Comparison of ENCODE assay signal across 15 cellular contexts in the genomic region with DNA sequence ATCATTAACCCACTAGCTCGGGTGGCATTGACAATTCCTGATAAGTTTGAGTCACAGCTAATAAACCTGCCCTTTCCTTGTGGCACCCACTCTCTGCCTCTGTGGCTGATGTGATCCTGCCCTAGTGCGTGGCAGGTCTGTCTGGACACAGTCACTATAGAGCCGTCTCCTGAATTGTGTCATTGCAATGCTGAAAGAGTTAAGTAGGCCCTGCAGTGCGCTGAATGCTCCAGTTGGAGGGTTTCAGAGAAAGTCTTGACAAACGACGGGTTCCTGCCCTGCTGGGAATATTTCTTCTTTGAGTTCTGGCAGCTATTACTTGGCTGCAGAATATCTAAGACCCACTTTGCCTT. TPM values are rescaled to one million over a fixed set of nuclear protein-coding genes. Genes with fewer than 3 reads are reported as not detected.
DNase-seq lines count a peak whose midpoint lies in the region; ATAC-seq and TF ChIP-seq lines count a peak whose summit lies in the region.
"Had no signal": no experiment of that assay in that cellular context is flagged by ENCODE, and none has a peak within 500 bp of the region (broad histone marks: within the 10 kb centered on the region; RNA-seq: fewer than 3 reads in every experiment).

No MANE protein-coding gene starts in this region.

- TF ChIP-seq POLR2A in esophagus squamous epithelium (IDR thresholded peaks at IDR 0.05) (no peak), tibial nerve (IDR thresholded peaks at IDR 0.05) (no peak)

- no peaks in the 10 kb centered on the region for H3K27me3 Mint-ChIP-seq in neural progenitor cell (ENCODE audit: insufficient read depth, low read depth)
- H3K27me3 Mint-ChIP-seq: naive B cell, T-cell had no signal

- peaks cover 28% of the 10 kb centered on the region for H3K4me1 Mint-ChIP-seq in neural progenitor cell
- H3K4me1 Mint-ChIP-seq: naive B cell had no signal

- H3K27me3 ChIP-seq in esophagus squamous epithelium (no peaks in the 10 kb centered on the region), neural progenitor cell (no peaks in the 10 kb centered on the region), tibial nerve (no peaks in the 10 kb centered on the region)

- no peak overlapping the region for H3K9ac ChIP-seq in neural progenitor cell

- no peaks in the 10 kb centered on the region for H3K9me3 Mint-ChIP-seq in neural progenitor cell
- H3K9me3 Mint-ChIP-seq: naive B cell, T-cell had no signal

- TF ChIP-seq EP300 in tibial nerve (IDR thresholded peaks at IDR 0.05), result no peak

- no peak overlapping the region for H3K4me2 ChIP-seq in neural progenitor cell

- H4K20me1 ChIP-seq in neural progenitor cell (ENCODE audit: low read depth), result no peaks in the 10 kb centered on the region

- peaks cover 20% of the 10 kb centered on the region for H3F3A ChIP-seq in neural progenitor cell (ENCODE audit: low read depth)

- no peaks in the 10 kb centered on the region for H3K9me3 ChIP-seq in esophagus squamous epithelium
- no peaks in the 10 kb centered on the region for H3K9me3 ChIP-seq in neural progenitor cell (ENCODE audit: low read depth)
- H3K9me3 ChIP-seq in tibial nerve, result no peaks in the 10 kb centered on the region
- H3K9me3 ChIP-seq: HAP-1 had no signal

- intact Hi-C loops in esophagus squamous epithelium (cut with DNase I), result no loop called here

- H3K27ac ChIP-seq in adipose tissue (ENCODE audit: low read depth, low read length) (peak overlapping the region; percentile 82), esophagus squamous epithelium (peak overlapping the region; percentile 60 to 95 (median 88)), neural progenitor cell (peak overlapping the region; percentile 20), tibial nerve (peak overlapping the region; percentile 74 to 91 (median 86))
- H3K27ac ChIP-seq: C4-2B had no signal

- WGBS in adipose tissue, 3 donors, result 57 to 64% (median 61%) methylated on average over 6 of the region's 6 CpGs
- 50 to 58% methylated on average over 2 to 6 of the region's 6 CpGs for WGBS in esophagus squamous epithelium, 2 donors
- WGBS in tibial nerve, 2 donors, result 43 to 45% methylated on average over 6 of the region's 6 CpGs

- no peak for DNase-seq in esophagus squamous epithelium (lab: John Stamatoyannopoulos, UW)
- DNase-seq in neural progenitor cell (ENCODE audit: low spot score), result no peak
- DNase-seq in tibial nerve (ENCODE audit: low spot score in 2 of 2), result no peak
- no peak for DNase-seq in cerebellar cortex (ENCODE audit: low spot score)
- DNase-seq: activated T-cell treated with anti-CD3 and anti-CD28 coated beads, Interleukin-2, amount 50 U/mL, for 48 hours; naive B cell; NCI-H1092; NCI-H2227 treated with DMSO at 0.1 percent for 48 hours; OCI-M1; T-cell had no signal

- no peak for ATAC-seq in HG03378 (IDR thresholded peaks at IDR 0.05; ENCODE audit: unreplicated experiment)
- ATAC-seq in HG02884 (IDR thresholded peaks at IDR 0.05; ENCODE audit: unreplicated experiment), result no peak
- ATAC-seq: T-cell had no signal

- no peak overlapping the region for H2AFZ ChIP-seq in neural progenitor cell (replicated peaks)

- H3K36me3 Mint-ChIP-seq in neural progenitor cell, result peaks cover 9% of the 10 kb centered on the region

- TF ChIP-seq CTCF in esophagus squamous epithelium (IDR thresholded peaks at IDR 0.05), result no peak
- no peak for TF ChIP-seq CTCF in neural progenitor cell (IDR thresholded peaks at IDR 0.05)
- TF ChIP-seq CTCF in tibial nerve (IDR thresholded peaks at IDR 0.05), result no peak

- H3K36me3 ChIP-seq in esophagus squamous epithelium, result peaks cover 0 to 41% (median 4%) of the 10 kb centered on the region in 3 donors
- H3K36me3 ChIP-seq in neural progenitor cell, result no peaks in the 10 kb centered on the region
- H3K36me3 ChIP-seq in tibial nerve, result peaks cover 0 to 31% (median 0%) of the 10 kb centered on the region in 3 donors

- H3K79me2 ChIP-seq in neural progenitor cell (ENCODE audit: low read depth), result no peaks in the 10 kb centered on the region

- H3K4me1 ChIP-seq in esophagus squamous epithelium, result peaks cover 4 to 93% (median 63%) of the 10 kb centered on the region in 3 donors
- H3K4me1 ChIP-seq in neural progenitor cell, result peaks cover 25% of the 10 kb centered on the region
- peaks cover 0 to 76% (median 52%) of the 10 kb centered on the region in 4 donors for H3K4me1 ChIP-seq in tibial nerve

- H3K4me3 Mint-ChIP-seq in neural progenitor cell, result no peak overlapping the region
- H3K4me3 Mint-ChIP-seq: naive B cell, T-cell had no signal

- no peak overlapping the region for H3K27ac Mint-ChIP-seq in neural progenitor cell
- H3K27ac Mint-ChIP-seq: T-cell had no signal

- no peak overlapping the region for H3K4me3 ChIP-seq in esophagus squamous epithelium
- H3K4me3 ChIP-seq in neural progenitor cell, result no peak overlapping the region
- H3K4me3 ChIP-seq in tibial nerve, result no peak overlapping the region
- H3K4me3 ChIP-seq: HAP-1 had no signal

RNA-seq across cellular contexts. Expression of a gene that starts 19.5 kb away (rescaled TPM):
- polyA plus RNA-seq in adipose tissue, result 100 to 1,000 TPM in 2 of 3 donors, 10 to 100 TPM in 1; 20.5 to 698 (median 224) TPM
- 10 to 100 TPM in 2 of 4 donors, 1 to 10 TPM in 2; 4.7 to 33.6 (median 16.0) TPM for total RNA-seq in esophagus squamous epithelium
- 0.32 and 5.4 TPM in 2 replicates for total RNA-seq in neural progenitor cell (ENCODE audit: low replicate concordance)
- total RNA-seq in tibial nerve, result 100 to 1,000 TPM; 127 to 220 (median 157) TPM

RNA-seq across cellular contexts. Expression of a gene that starts 42.3 kb away (rescaled TPM):
- polyA plus RNA-seq in adipose tissue, result 10 to 100 TPM; 21.0 to 24.5 (median 21.3) TPM
- total RNA-seq in esophagus squamous epithelium, result 10 to 100 TPM; 25.6 to 41.2 (median 30.7) TPM
- 21.7 and 37.4 TPM in 2 replicates for total RNA-seq in neural progenitor cell (ENCODE audit: low replicate concordance)
- total RNA-seq in tibial nerve, result 10 to 100 TPM; 30.4 to 45.0 (median 38.0) TPM

Comparison
In these comparisons a context has a peak if more than half of its experiments do, and no peak if none do; other contexts are left out.
1. H3K27ac ChIP-seq: peak in every context shown above with its lines; median percentile 88 in esophagus squamous epithelium; 86 in tibial nerve; 82 in adipose tissue; 20 in neural progenitor cell.